ENCODE assay signal across 8 cellular contexts in the genomic region with DNA sequence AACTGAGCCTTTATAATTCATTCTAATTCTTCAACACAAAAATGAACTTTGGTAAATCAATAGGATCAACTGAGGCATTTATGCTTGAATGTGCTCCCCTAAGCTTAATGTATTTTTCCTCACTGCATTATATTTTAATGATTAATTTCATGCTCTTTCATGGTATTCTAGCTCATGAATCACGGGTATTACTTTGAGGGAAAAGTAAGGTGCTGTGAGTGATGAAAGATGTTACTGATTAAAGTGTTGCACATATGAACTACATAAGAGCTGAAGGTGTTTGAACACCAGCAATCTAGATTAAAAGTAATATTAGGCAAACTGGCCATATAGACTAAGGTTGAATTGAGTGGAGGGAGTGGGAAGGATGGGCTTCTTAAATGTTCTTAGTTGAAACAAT. TPM values are rescaled to one million over a fixed set of nuclear protein-coding genes. Genes with fewer than 3 reads are reported as not detected.
A peak's percentile ranks its signal among the peaks of the same experiment; 100 is the strongest.
DNase-seq lines count a peak whose midpoint lies in the region; ATAC-seq and TF ChIP-seq lines count a peak whose summit lies in the region.

No MANE protein-coding gene starts in this region.

- ATAC-seq in GM19397 (IDR thresholded peaks at IDR 0.05; ENCODE audit: unreplicated experiment) = no peak
- no peak for ATAC-seq in HG02623 (IDR thresholded peaks at IDR 0.05; ENCODE audit: unreplicated experiment)
- ATAC-seq in GM19455 (IDR thresholded peaks at IDR 0.05; ENCODE audit: unreplicated experiment) = no peak

- H3K27ac ChIP-seq in BLaER1 = no peak overlapping the region
- peak overlapping the region; percentile 94 for H3K27ac ChIP-seq in neutrophil
- no peak overlapping the region for H3K27ac ChIP-seq in thyroid gland

- H3K36me3 ChIP-seq in BLaER1 (no peaks in the 10 kb centered on the region), Loucy (ENCODE audit: insufficient read depth, low read length) (no peaks in the 10 kb centered on the region), neutrophil (peaks cover 3% of the 10 kb centered on the region), thyroid gland (no peaks in the 10 kb centered on the region)

- TF ChIP-seq CTCF in Loucy (conservative IDR thresholded peaks at IDR 0.05; ENCODE audit: low read length) (no peak), chondrocyte (IDR thresholded peaks at IDR 0.05) (no peak), neutrophil (IDR thresholded peaks at IDR 0.05) (no peak), thyroid gland (IDR thresholded peaks at IDR 0.05) (no peak)

- H3K4me1 ChIP-seq in BLaER1 (peaks cover 22% of the 10 kb centered on the region), Loucy (ENCODE audit: insufficient read depth, low read length, poor library complexity, severe bottlenecking) (peaks cover 45% of the 10 kb centered on the region), neutrophil (ENCODE audit: control insufficient read depth in 1 of 2, insufficient read depth in 1 of 2, low read depth in 1 of 2, low read length in 1 of 2) (peaks cover 39 to 51% of the 10 kb centered on the region in 2 experiments), thyroid gland (peaks cover 0 to 6% of the 10 kb centered on the region in 2 donors)

- H2AFZ ChIP-seq in Loucy (ENCODE audit: low read length) = no peak overlapping the region

- H3K27me3 Mint-ChIP-seq in chondrocyte (ENCODE audit: low read depth) = no peaks in the 10 kb centered on the region

- intact Hi-C loops in thyroid gland (cut with DNase I) = no loop called here

- H3K27ac Mint-ChIP-seq in chondrocyte (ENCODE audit: unreplicated experiment) = peak overlapping the region; percentile 67

- no peaks in the 10 kb centered on the region for H4K20me1 ChIP-seq in BLaER1
- no peaks in the 10 kb centered on the region for H4K20me1 ChIP-seq in Loucy (ENCODE audit: insufficient read depth, low read length, poor library complexity, severe bottlenecking)

- no peaks in the 10 kb centered on the region for H3K9me3 Mint-ChIP-seq in chondrocyte (ENCODE audit: low read depth)

- DNase-seq in chondrocyte (ENCODE audit: low spot score) (no peak), thyroid gland (no peak)

- no peak overlapping the region for H3K4me3 ChIP-seq in BLaER1
- H3K4me3 ChIP-seq in Loucy (ENCODE audit: low read length, poor library complexity, severe bottlenecking) = peak overlapping the region; percentile 79
- H3K4me3 ChIP-seq in neutrophil (ENCODE audit: low read depth in 1 of 2, low read length in 1 of 2) = peak overlapping the region; percentile 77 to 89
- H3K4me3 ChIP-seq in thyroid gland (replicated peaks in 1 of 3) = no peak overlapping the region

- H3K9ac ChIP-seq in BLaER1 = no peak overlapping the region
- peak overlapping the region; percentile 83 for H3K9ac ChIP-seq in Loucy (ENCODE audit: low read depth, low read length, poor library complexity, severe bottlenecking)

- H3K9me2 ChIP-seq in Loucy (replicated peaks; ENCODE audit: low read depth, low read length) = no peaks in the 10 kb centered on the region

- no peaks in the 10 kb centered on the region for H3K27me3 ChIP-seq in BLaER1
- no peaks in the 10 kb centered on the region for H3K27me3 ChIP-seq in Loucy (ENCODE audit: insufficient read depth, low read length, poor library complexity, severe bottlenecking)
- H3K27me3 ChIP-seq in neutrophil = no peaks in the 10 kb centered on the region
- no peaks in the 10 kb centered on the region for H3K27me3 ChIP-seq in thyroid gland

- H3K4me3 Mint-ChIP-seq in chondrocyte (ENCODE audit: unreplicated experiment) = peak overlapping the region; percentile 93

- H3K36me3 Mint-ChIP-seq in chondrocyte (ENCODE audit: low read depth) = no peaks in the 10 kb centered on the region

- TF ChIP-seq POLR2A in thyroid gland (IDR thresholded peaks at IDR 0.05) = no peak

- H3K79me2 ChIP-seq in Loucy (ENCODE audit: insufficient read depth, low read length) = peaks cover 65% of the 10 kb centered on the region

- H3K9me3 ChIP-seq in BLaER1 (no peaks in the 10 kb centered on the region), Loucy (ENCODE audit: insufficient read depth, low read depth, low read length) (no peaks in the 10 kb centered on the region), neutrophil (no peaks in the 10 kb centered on the region), thyroid gland (no peaks in the 10 kb centered on the region)

- peaks cover 39% of the 10 kb centered on the region for H3K4me1 Mint-ChIP-seq in chondrocyte (ENCODE audit: low read depth)

- H3K4me2 ChIP-seq in BLaER1 (peak overlapping the region; percentile 96), Loucy (ENCODE audit: low read depth, low read length, poor library complexity, severe bottlenecking) (peak overlapping the region; percentile 82)

- WGBS in thyroid gland, 2 donors = 75 to 82% methylated on average over 1 of the region's 1 CpG

- H3F3A ChIP-seq in Loucy (ENCODE audit: low read depth) = 0 out of 2 replicates have a peak, but pooled peaks cover 2% of the 10 kb centered on the region

RNA-seq across cellular contexts. Expression of a gene that starts 1.9 kb away (rescaled TPM):
- 5.3 to 46.3 TPM (median 6.8 TPM) in 3 replicates for total RNA-seq in chondrocyte
- 10 to 100 TPM; 27.3 to 54.0 (median 39.5) TPM for total RNA-seq in thyroid gland

Comparison
In these comparisons a context has a peak if more than half of its experiments do, and no peak if none do; other contexts are left out.
1. H3K4me3 ChIP-seq: peak in Loucy (single experiment) and neutrophil (2 of 2); none in BLaER1 (single experiment) and thyroid gland (0 of 3).